1 cellular context compared by ENCODE assay signal in genomic region chr19:4987286-4987685, GRCh38.
TF ChIP-seq lines count a peak whose summit lies in the region.

No MANE protein-coding gene starts in this region.

TF ChIP-seq in K562, 482 proteins besides CTCF, POLR2A, EP300 and RAD21 (continued from another document and continues in another):
- TF ChIP-seq NEUROD1 (IDR thresholded peaks at IDR 0.05; ENCODE audit: borderline replicate concordance, low read depth, low read length, partially characterized antibody), result no peak
- TF ChIP-seq JUN (IDR thresholded peaks at IDR 0.05; ENCODE audit: borderline replicate concordance, low read depth, low read length), result no peak
- TF ChIP-seq JUN (CRISPR knock-in tag; IDR thresholded peaks at IDR 0.05; ENCODE audit: borderline replicate concordance), result no peak
- TF ChIP-seq SRF (CRISPR knock-in tag; IDR thresholded peaks at IDR 0.05), result no peak
- peak; percentile 56 for TF ChIP-seq CBFA2T2 (conservative IDR thresholded peaks at IDR 0.05)
- TF ChIP-seq ZNF518B (CRISPR knock-in tag; IDR thresholded peaks at IDR 0.05), result no peak
- no peak for TF ChIP-seq NCOA1 (IDR thresholded peaks at IDR 0.05; ENCODE audit: low read depth)
- peak; percentile 93 for TF ChIP-seq SMAD4 (CRISPR knock-in tag; conservative IDR thresholded peaks at IDR 0.05)
- TF ChIP-seq ZNF76 (CRISPR knock-in tag; IDR thresholded peaks at IDR 0.05; ENCODE audit: borderline replicate concordance), result no peak
- TF ChIP-seq ZNF175 (CRISPR knock-in tag; IDR thresholded peaks at IDR 0.05; ENCODE audit: low read depth), result no peak
- TF ChIP-seq, protein P1, sequence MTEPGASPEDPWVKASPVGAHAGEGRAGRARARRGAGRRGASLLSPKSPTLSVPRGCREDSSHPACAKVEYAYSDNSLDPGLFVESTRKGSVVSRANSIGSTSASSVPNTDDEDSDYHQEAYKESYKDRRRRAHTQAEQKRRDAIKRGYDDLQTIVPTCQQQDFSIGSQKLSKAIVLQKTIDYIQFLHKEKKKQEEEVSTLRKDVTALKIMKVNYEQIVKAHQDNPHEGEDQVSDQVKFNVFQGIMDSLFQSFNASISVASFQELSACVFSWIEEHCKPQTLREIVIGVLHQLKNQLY (CRISPR knock-in tag; conservative IDR thresholded peaks at IDR 0.05), result no peak
- TF ChIP-seq ZNF3 (CRISPR knock-in tag; IDR thresholded peaks at IDR 0.05), result no peak
- TF ChIP-seq, protein P2, sequence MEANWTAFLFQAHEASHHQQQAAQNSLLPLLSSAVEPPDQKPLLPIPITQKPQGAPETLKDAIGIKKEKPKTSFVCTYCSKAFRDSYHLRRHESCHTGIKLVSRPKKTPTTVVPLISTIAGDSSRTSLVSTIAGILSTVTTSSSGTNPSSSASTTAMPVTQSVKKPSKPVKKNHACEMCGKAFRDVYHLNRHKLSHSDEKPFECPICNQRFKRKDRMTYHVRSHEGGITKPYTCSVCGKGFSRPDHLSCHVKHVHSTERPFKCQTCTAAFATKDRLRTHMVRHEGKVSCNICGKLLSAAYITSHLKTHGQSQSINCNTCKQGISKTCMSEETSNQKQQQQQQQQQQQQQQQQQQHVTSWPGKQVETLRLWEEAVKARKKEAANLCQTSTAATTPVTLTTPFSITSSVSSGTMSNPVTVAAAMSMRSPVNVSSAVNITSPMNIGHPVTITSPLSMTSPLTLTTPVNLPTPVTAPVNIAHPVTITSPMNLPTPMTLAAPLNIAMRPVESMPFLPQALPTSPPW (CRISPR knock-in tag; IDR thresholded peaks at IDR 0.05), result peak; percentile 71
- no peak for TF ChIP-seq TBP (optimal IDR thresholded peaks at IDR 0.05; ENCODE audit: low read depth, low read length)
- no peak for TF ChIP-seq ZNF717 (CRISPR knock-in tag; IDR thresholded peaks at IDR 0.05)
- TF ChIP-seq ZNF583 (CRISPR knock-in tag; IDR thresholded peaks at IDR 0.05), result no peak
- no peak for TF ChIP-seq PCBP2 (IDR thresholded peaks at IDR 0.05; ENCODE audit: low read depth, low read length, poor library complexity, severe bottlenecking)
- TF ChIP-seq, protein P3, sequence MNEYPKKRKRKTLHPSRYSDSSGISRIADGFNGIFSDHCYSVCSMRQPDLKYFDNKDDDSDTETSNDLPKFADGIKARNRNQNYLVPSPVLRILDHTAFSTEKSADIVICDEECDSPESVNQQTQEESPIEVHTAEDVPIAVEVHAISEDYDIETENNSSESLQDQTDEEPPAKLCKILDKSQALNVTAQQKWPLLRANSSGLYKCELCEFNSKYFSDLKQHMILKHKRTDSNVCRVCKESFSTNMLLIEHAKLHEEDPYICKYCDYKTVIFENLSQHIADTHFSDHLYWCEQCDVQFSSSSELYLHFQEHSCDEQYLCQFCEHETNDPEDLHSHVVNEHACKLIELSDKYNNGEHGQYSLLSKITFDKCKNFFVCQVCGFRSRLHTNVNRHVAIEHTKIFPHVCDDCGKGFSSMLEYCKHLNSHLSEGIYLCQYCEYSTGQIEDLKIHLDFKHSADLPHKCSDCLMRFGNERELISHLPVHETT (CRISPR knock-in tag; conservative IDR thresholded peaks at IDR 0.05 in 1 of 2, IDR thresholded peaks at IDR 0.05 in 1 of 2), result no peak
- no peak for TF ChIP-seq GATAD2A (IDR thresholded peaks at IDR 0.05)
- no peak for TF ChIP-seq TGIF2 (CRISPR knock-in tag; IDR thresholded peaks at IDR 0.05)
- no peak for TF ChIP-seq NELFE (IDR thresholded peaks at IDR 0.05; ENCODE audit: insufficient read depth, insufficient read length)
- no peak for TF ChIP-seq PYGO2 (tag; IDR thresholded peaks at IDR 0.05)
- TF ChIP-seq IRF9 (tag; IDR thresholded peaks at IDR 0.05), result no peak
- TF ChIP-seq ZFX (CRISPR knock-in tag; IDR thresholded peaks at IDR 0.05), result no peak
- no peak for TF ChIP-seq TOE1 (IDR thresholded peaks at IDR 0.05; ENCODE audit: borderline replicate concordance)
- no peak for TF ChIP-seq TOE1 (CRISPR knock-in tag; IDR thresholded peaks at IDR 0.05; ENCODE audit: borderline replicate concordance, low read depth)
- 0 out of 4 replicates have a peak, but pooled peaks of 1 of the 2 experiments have one; percentile 16 for TF ChIP-seq MAZ (CRISPR knock-in tag; conservative IDR thresholded peaks at IDR 0.05 in 1 of 2, IDR thresholded peaks at IDR 0.05 in 1 of 2)
- TF ChIP-seq, protein P4, sequence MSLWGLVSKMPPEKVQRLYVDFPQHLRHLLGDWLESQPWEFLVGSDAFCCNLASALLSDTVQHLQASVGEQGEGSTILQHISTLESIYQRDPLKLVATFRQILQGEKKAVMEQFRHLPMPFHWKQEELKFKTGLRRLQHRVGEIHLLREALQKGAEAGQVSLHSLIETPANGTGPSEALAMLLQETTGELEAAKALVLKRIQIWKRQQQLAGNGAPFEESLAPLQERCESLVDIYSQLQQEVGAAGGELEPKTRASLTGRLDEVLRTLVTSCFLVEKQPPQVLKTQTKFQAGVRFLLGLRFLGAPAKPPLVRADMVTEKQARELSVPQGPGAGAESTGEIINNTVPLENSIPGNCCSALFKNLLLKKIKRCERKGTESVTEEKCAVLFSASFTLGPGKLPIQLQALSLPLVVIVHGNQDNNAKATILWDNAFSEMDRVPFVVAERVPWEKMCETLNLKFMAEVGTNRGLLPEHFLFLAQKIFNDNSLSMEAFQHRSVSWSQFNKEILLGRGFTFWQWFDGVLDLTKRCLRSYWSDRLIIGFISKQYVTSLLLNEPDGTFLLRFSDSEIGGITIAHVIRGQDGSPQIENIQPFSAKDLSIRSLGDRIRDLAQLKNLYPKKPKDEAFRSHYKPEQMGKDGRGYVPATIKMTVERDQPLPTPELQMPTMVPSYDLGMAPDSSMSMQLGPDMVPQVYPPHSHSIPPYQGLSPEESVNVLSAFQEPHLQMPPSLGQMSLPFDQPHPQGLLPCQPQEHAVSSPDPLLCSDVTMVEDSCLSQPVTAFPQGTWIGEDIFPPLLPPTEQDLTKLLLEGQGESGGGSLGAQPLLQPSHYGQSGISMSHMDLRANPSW (CRISPR knock-in tag; IDR thresholded peaks at IDR 0.05), result no peak
- TF ChIP-seq ARID1B (IDR thresholded peaks at IDR 0.05), result peak; percentile 79
- no peak for TF ChIP-seq KDM5B (IDR thresholded peaks at IDR 0.05; ENCODE audit: insufficient replicate concordance, low read depth, low read length)
- TF ChIP-seq PTTG1 (tag; IDR thresholded peaks at IDR 0.05; ENCODE audit: low read depth), result no peak
- peak; percentile 22; the same call in 1 of the 2 replicates for TF ChIP-seq SOX6 (IDR thresholded peaks at IDR 0.05)
- 0 out of 2 replicates have a peak, but pooled peaks have one; percentile 42 for TF ChIP-seq KLF16 (IDR thresholded peaks at IDR 0.05)
- no peak for TF ChIP-seq NR4A1 (CRISPR knock-in tag; IDR thresholded peaks at IDR 0.05)
- no peak for TF ChIP-seq NR4A1 (tag; IDR thresholded peaks at IDR 0.05)
- TF ChIP-seq, protein P5, sequence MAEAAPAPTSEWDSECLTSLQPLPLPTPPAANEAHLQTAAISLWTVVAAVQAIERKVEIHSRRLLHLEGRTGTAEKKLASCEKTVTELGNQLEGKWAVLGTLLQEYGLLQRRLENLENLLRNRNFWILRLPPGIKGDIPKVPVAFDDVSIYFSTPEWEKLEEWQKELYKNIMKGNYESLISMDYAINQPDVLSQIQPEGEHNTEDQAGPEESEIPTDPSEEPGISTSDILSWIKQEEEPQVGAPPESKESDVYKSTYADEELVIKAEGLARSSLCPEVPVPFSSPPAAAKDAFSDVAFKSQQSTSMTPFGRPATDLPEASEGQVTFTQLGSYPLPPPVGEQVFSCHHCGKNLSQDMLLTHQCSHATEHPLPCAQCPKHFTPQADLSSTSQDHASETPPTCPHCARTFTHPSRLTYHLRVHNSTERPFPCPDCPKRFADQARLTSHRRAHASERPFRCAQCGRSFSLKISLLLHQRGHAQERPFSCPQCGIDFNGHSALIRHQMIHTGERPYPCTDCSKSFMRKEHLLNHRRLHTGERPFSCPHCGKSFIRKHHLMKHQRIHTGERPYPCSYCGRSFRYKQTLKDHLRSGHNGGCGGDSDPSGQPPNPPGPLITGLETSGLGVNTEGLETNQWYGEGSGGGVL (CRISPR knock-in tag; IDR thresholded peaks at IDR 0.05), result no peak
- TF ChIP-seq, protein P6, sequence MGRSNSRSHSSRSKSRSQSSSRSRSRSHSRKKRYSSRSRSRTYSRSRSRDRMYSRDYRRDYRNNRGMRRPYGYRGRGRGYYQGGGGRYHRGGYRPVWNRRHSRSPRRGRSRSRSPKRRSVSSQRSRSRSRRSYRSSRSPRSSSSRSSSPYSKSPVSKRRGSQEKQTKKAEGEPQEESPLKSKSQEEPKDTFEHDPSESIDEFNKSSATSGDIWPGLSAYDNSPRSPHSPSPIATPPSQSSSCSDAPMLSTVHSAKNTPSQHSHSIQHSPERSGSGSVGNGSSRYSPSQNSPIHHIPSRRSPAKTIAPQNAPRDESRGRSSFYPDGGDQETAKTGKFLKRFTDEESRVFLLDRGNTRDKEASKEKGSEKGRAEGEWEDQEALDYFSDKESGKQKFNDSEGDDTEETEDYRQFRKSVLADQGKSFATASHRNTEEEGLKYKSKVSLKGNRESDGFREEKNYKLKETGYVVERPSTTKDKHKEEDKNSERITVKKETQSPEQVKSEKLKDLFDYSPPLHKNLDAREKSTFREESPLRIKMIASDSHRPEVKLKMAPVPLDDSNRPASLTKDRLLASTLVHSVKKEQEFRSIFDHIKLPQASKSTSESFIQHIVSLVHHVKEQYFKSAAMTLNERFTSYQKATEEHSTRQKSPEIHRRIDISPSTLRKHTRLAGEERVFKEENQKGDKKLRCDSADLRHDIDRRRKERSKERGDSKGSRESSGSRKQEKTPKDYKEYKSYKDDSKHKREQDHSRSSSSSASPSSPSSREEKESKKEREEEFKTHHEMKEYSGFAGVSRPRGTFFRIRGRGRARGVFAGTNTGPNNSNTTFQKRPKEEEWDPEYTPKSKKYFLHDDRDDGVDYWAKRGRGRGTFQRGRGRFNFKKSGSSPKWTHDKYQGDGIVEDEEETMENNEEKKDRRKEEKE (IDR thresholded peaks at IDR 0.05; ENCODE audit: borderline replicate concordance in 1 of 2, control insufficient read depth in 1 of 2, low read depth in 2 of 2, low read length in 1 of 2), result no peak
- no peak for TF ChIP-seq PREB (CRISPR knock-in tag; IDR thresholded peaks at IDR 0.05)
- no peak for TF ChIP-seq ZFP91 (CRISPR knock-in tag; IDR thresholded peaks at IDR 0.05)
- TF ChIP-seq ZNF347 (CRISPR knock-in tag; IDR thresholded peaks at IDR 0.05; ENCODE audit: low read depth), result no peak
- TF ChIP-seq CEBPG (CRISPR knock-in tag; IDR thresholded peaks at IDR 0.05), result no peak
- TF ChIP-seq CEBPG (tag; conservative IDR thresholded peaks at IDR 0.05 in 1 of 2, IDR thresholded peaks at IDR 0.05 in 1 of 2), result no peak
- peak; percentile 48; the same call in 1 of the 2 replicates for TF ChIP-seq CXXC5 (CRISPR knock-in tag; IDR thresholded peaks at IDR 0.05)
- 0 out of 2 replicates have a peak, but pooled peaks have one; percentile 41 for TF ChIP-seq MTA1 (IDR thresholded peaks at IDR 0.05; ENCODE audit: borderline replicate concordance)
- TF ChIP-seq MCM5 (IDR thresholded peaks at IDR 0.05; ENCODE audit: low read depth), result no peak
